18 cellular contexts compared by ENCODE assay signal in genomic region chr4:188903995-188904394, GRCh38.
DNase-seq lines count a peak whose midpoint lies in the region; ATAC-seq and TF ChIP-seq lines count a peak whose summit lies in the region.
"Had no signal": no experiment of that assay in that cellular context is flagged by ENCODE, and none has a peak within 500 bp of the region (broad histone marks: within the 10 kb centered on the region; RNA-seq: fewer than 3 reads in every experiment).

No MANE protein-coding gene starts in this region.

- H3K27me3 Mint-ChIP-seq in H9 (ENCODE audit: low read depth) = no peaks in the 10 kb centered on the region
- no peaks in the 10 kb centered on the region for H3K27me3 Mint-ChIP-seq in natural killer cell treated with Interleukin-12 subunit alpha and Interleukin-12 subunit beta and Interleukin-15 and Interleukin-18, amount 100 ng/mL, for 72 hours

- no peaks in the 10 kb centered on the region for H3K9me3 ChIP-seq in A673 (ENCODE audit: low read depth, low read length, poor library complexity, severe bottlenecking)
- no peaks in the 10 kb centered on the region for H3K9me3 ChIP-seq in H9 (ENCODE audit: control insufficient read depth, low read depth, low read length)
- H3K9me3 ChIP-seq: A549, Caco-2 had no signal

- H2BK15ac ChIP-seq in H9 (ENCODE audit: low read depth, low read length) = no peak overlapping the region

- H3K14ac ChIP-seq in H9 (ENCODE audit: insufficient read depth, low read length) = no peak overlapping the region

- no peak overlapping the region for H2BK5ac ChIP-seq in H9 (ENCODE audit: insufficient read length, low read length)

- H3K27ac ChIP-seq in A673 (ENCODE audit: low read depth, low read length, poor library complexity, severe bottlenecking) (no peak overlapping the region), H9 (ENCODE audit: insufficient read length, low read depth, low read length) (no peak overlapping the region), brain microvascular endothelial cell (no peak overlapping the region)
- H3K27ac ChIP-seq: A549 had no signal

- no peak for ATAC-seq in HG03432 (IDR thresholded peaks at IDR 0.05; ENCODE audit: unreplicated experiment)
- no peak for ATAC-seq in natural killer cell treated with Interleukin-12 subunit alpha and Interleukin-12 subunit beta and Interleukin-15 and Interleukin-18, amount 100 ng/mL, for 72 hours
- ATAC-seq: A549 had no signal

- no peak overlapping the region for H3T11ph ChIP-seq in H9 (ENCODE audit: low read length)

- no peak overlapping the region for H3K18ac ChIP-seq in H9 (ENCODE audit: insufficient read length, low read depth, low read length)

- H3K27ac Mint-ChIP-seq in H9 = peak overlapping the region in 1 of 3 experiments; percentile 0; a peak in 2 of 7 replicates
- H3K27ac Mint-ChIP-seq in natural killer cell treated with Interleukin-12 subunit alpha and Interleukin-12 subunit beta and Interleukin-15 and Interleukin-18, amount 100 ng/mL, for 72 hours = no peak overlapping the region

- H2BK120ac ChIP-seq in H9 (ENCODE audit: low read depth, low read length, poor library complexity, severe bottlenecking) = no peak overlapping the region

- H3K36me3 ChIP-seq in A673 (ENCODE audit: insufficient read depth, low read length, poor library complexity, severe bottlenecking) (no peaks in the 10 kb centered on the region), brain microvascular endothelial cell (replicated peaks) (no peaks in the 10 kb centered on the region)

- no peak overlapping the region for H3K23ac ChIP-seq in H9 (ENCODE audit: insufficient read length, low read depth, low read length)

- no peaks in the 10 kb centered on the region for H3K79me1 ChIP-seq in H9 (ENCODE audit: insufficient read depth, low read depth, low read length, poor library complexity, severe bottlenecking)

- no peak overlapping the region for H3K9ac ChIP-seq in H9 (ENCODE audit: extremely low read depth, insufficient read length, low read length)

- WGBS in H9 (ENCODE audit: extremely low coverage, insufficient read length, low lambda C conversion rate) = no CpG with 5 or more reads among the region's 3 CpGs

- CTCF ChIA-PET in A673 (lab: Charles Lee) = no interaction called here

- TF ChIP-seq CTCF in A673 (conservative IDR thresholded peaks at IDR 0.05; ENCODE audit: low read depth, low read length) (peak; percentile 23), H9 (conservative IDR thresholded peaks at IDR 0.05) (peak; percentile 35; the same call in 2 of the 3 replicates), brain microvascular endothelial cell (IDR thresholded peaks at IDR 0.05; ENCODE audit: low read depth, low read length, missing control alignments) (peak; percentile 10)

- H3K36me3 Mint-ChIP-seq in H9 (ENCODE audit: insufficient read depth in 1 of 3, low read depth in 3 of 3) = peaks cover 0 to 16% (median 5%) of the 10 kb centered on the region in 3 experiments; a peak in 4 of 7 replicates
- peaks cover 7% of the 10 kb centered on the region for H3K36me3 Mint-ChIP-seq in natural killer cell treated with Interleukin-12 subunit alpha and Interleukin-12 subunit beta and Interleukin-15 and Interleukin-18, amount 100 ng/mL, for 72 hours
- H3K36me3 Mint-ChIP-seq: CD14-positive monocyte had no signal

- no peak overlapping the region for H4K5ac ChIP-seq in H9 (ENCODE audit: insufficient read length, low read depth, low read length)

- in situ Hi-C loops in brain microvascular endothelial cell (cut with HindIII; ENCODE audit: low pct_ligation_motif_present, low sequenced_read_pairs) = no loop called here

- no peak overlapping the region for H2BK20ac ChIP-seq in H9 (ENCODE audit: low read depth, low read length, poor library complexity, severe bottlenecking)

- no peaks in the 10 kb centered on the region for H3K23me2 ChIP-seq in H9 (ENCODE audit: insufficient read length, low read depth, low read length, poor library complexity, severe bottlenecking)

- H3K4me1 ChIP-seq in A673 (ENCODE audit: insufficient read depth, low read length, poor library complexity, severe bottlenecking) = no peaks in the 10 kb centered on the region
- no peaks in the 10 kb centered on the region for H3K4me1 ChIP-seq in H9 (ENCODE audit: insufficient read depth, low read length)
- H3K4me1 ChIP-seq: A549, Caco-2 had no signal

- POLR2A ChIA-PET in A673 (lab: Charles Lee; ENCODE audit: low non-redundant PET) = no interaction called here

- no peak overlapping the region for H2BK12ac ChIP-seq in H9 (ENCODE audit: insufficient read length, low read depth, low read length)

- H3K56ac ChIP-seq in H9 (ENCODE audit: insufficient read length, low read depth, low read length) = no peak overlapping the region

- H2AK5ac ChIP-seq in H9 (ENCODE audit: insufficient read length, low read length) = no peak overlapping the region

- H3K9me3 Mint-ChIP-seq in H9 = peaks cover 9 to 12% of the 10 kb centered on the region in 2 experiments
- H3K9me3 Mint-ChIP-seq in natural killer cell treated with Interleukin-12 subunit alpha and Interleukin-12 subunit beta and Interleukin-15 and Interleukin-18, amount 100 ng/mL, for 72 hours = peaks cover 9% of the 10 kb centered on the region

- H4K20me1 ChIP-seq in H9 (ENCODE audit: control insufficient read depth, insufficient read depth, insufficient read length) = no peaks in the 10 kb centered on the region

- no peak overlapping the region for H3K4me2 ChIP-seq in H9 (ENCODE audit: insufficient read depth, insufficient read length, low read length)
- H3K4me2 ChIP-seq: A549 had no signal

- DNase-seq in A673 (ENCODE audit: low spot score) (no peak), H9 (no peak), brain microvascular endothelial cell (no peak), kidney tubule cell (ENCODE audit: low spot score) (peak; percentile 49), islet precursor cell (no peak), DMS114 treated with DMSO at 0.1 percent for 48 hours (lab: John Stamatoyannopoulos, UW; ENCODE audit: unreplicated experiment) (no peak)
- DNase-seq in natural killer cell treated with Interleukin-12 subunit alpha and Interleukin-12 subunit beta and Interleukin-15 and Interleukin-18, amount 100 ng/mL, for 72 hours (ENCODE audit: low spot score) = no peak
- DNase-seq: Caco-2, Karpas-422, NCI-H1105 treated with DMSO at 0.1 percent for 48 hours, NCI-H187, NCI-H345, NCI-H748 treated with DMSO at 0.1 percent for 48 hours, OCI-M1, SHP77 treated with DMSO at 0.1 percent for 48 hours had no signal

- H4K8ac ChIP-seq in H9 (replicated peaks; ENCODE audit: insufficient read length, low read depth, low read length) = no peak overlapping the region

- H3K4me3 ChIP-seq in A673 (ENCODE audit: low read depth, low read length, poor library complexity, severe bottlenecking) (no peak overlapping the region), brain microvascular endothelial cell (ENCODE audit: low read depth, low read length) (no peak overlapping the region)
- H3K4me3 ChIP-seq: A549 had no signal

- no peak overlapping the region for H2AFZ ChIP-seq in H9 (ENCODE audit: low read length)

- intact Hi-C loops in A673 (cut with micrococcal nuclease; ENCODE audit: unreplicated experiment) = no loop called here

- H3K4me3 Mint-ChIP-seq in H9 = no peak overlapping the region
- H3K4me3 Mint-ChIP-seq in natural killer cell treated with Interleukin-12 subunit alpha and Interleukin-12 subunit beta and Interleukin-15 and Interleukin-18, amount 100 ng/mL, for 72 hours = no peak overlapping the region
- H3K4me3 Mint-ChIP-seq: CD14-positive monocyte had no signal

- H4K91ac ChIP-seq in H9 (ENCODE audit: insufficient read length, low read depth, low read length) = no peak overlapping the region

- H3K27me3 ChIP-seq in A673 (replicated peaks; ENCODE audit: insufficient read depth, low read depth, low read length, poor library complexity) = peaks cover 60% of the 10 kb centered on the region
- H3K27me3 ChIP-seq in H9 (ENCODE audit: insufficient read depth, low read length) = no peaks in the 10 kb centered on the region
- H3K27me3 ChIP-seq in brain microvascular endothelial cell (replicated peaks) = no peaks in the 10 kb centered on the region

- BruUV-seq in A673 (replicated peaks; lab: Mats Ljungman, UMichigan) = no TSS peak

- peaks cover 0 to 4% of the 10 kb centered on the region in 2 experiments; a peak in 1 of 4 replicates for H3K4me1 Mint-ChIP-seq in H9
- H3K4me1 Mint-ChIP-seq in natural killer cell treated with Interleukin-12 subunit alpha and Interleukin-12 subunit beta and Interleukin-15 and Interleukin-18, amount 100 ng/mL, for 72 hours (ENCODE audit: low read depth in 2 of 2) = no peaks in the 10 kb centered on the region
- H3K4me1 Mint-ChIP-seq: CD14-positive monocyte had no signal

- no peaks in the 10 kb centered on the region for H3K79me2 ChIP-seq in H9 (ENCODE audit: insufficient read depth, low read length)

- H3K4ac ChIP-seq in H9 (ENCODE audit: low read depth, low read length) = no peak overlapping the region
